ENCODE assay signal across 12 cellular contexts in genomic region chr15:35674873-35675781, GRCh38.
DNase-seq lines count a peak whose midpoint lies in the region; ATAC-seq and TF ChIP-seq lines count a peak whose summit lies in the region.
"Had no signal": no experiment of that assay in that cellular context is flagged by ENCODE, and none has a peak within 500 bp of the region (broad histone marks: within the 10 kb centered on the region; RNA-seq: fewer than 3 reads in every experiment).

No MANE protein-coding gene starts in this region.

- intact Hi-C loops in natural killer cell (cut with micrococcal nuclease) (no loop called here), left colon (cut with DNase I, micrococcal nuclease) (no loop called here)

- in situ Hi-C loops in astrocyte of the spinal cord (cut with HindIII; ENCODE audit: low sequenced_read_pairs): no loop called here

- no peaks in the 10 kb centered on the region for H3K36me3 Mint-ChIP-seq in natural killer cell
- H3K36me3 Mint-ChIP-seq: stimulated activated effector memory CD8-positive, alpha-beta T cell treated with anti-CD3 and anti-CD28 coated beads, Interleukin-12 subunit alpha, Interleukin-12 subunit beta, amount 100 ng/mL, for 72 hours had no signal

- H3K9me3 Mint-ChIP-seq in natural killer cell: no peaks in the 10 kb centered on the region
- H3K9me3 Mint-ChIP-seq: activated naive CD8-positive, alpha-beta T cell treated with anti-CD3 and anti-CD28 coated beads, Interleukin-2, amount 50 U/mL, for 24 hours; stimulated activated effector memory CD8-positive, alpha-beta T cell treated with anti-CD3 and anti-CD28 coated beads, Interleukin-12 subunit alpha, Interleukin-12 subunit beta, amount 100 ng/mL, for 72 hours had no signal

- H3K4me1 Mint-ChIP-seq in natural killer cell: peaks cover 7% of the 10 kb centered on the region in 2 donors

- TF ChIP-seq CTCF in HFF-Myc (IDR thresholded peaks at IDR 0.05; ENCODE audit: low read depth, low read length, missing control alignments) (no peak), astrocyte of the spinal cord (IDR thresholded peaks at IDR 0.05; ENCODE audit: low read depth, low read length) (no peak), natural killer cell (IDR thresholded peaks at IDR 0.05) (no peak)

- no peak overlapping the region for H3K4me3 ChIP-seq in HFF-Myc (replicated peaks; ENCODE audit: low read depth, low read length)
- H3K4me3 ChIP-seq in astrocyte of the spinal cord (ENCODE audit: low read depth, low read length): no peak overlapping the region

- ATAC-seq in GM18907 (IDR thresholded peaks at IDR 0.05; ENCODE audit: unreplicated experiment) (no peak), natural killer cell (no peak), GM21381 (IDR thresholded peaks at IDR 0.05; ENCODE audit: unreplicated experiment) (no peak), left colon (no peak)
- ATAC-seq: activated naive CD8-positive, alpha-beta T cell treated with anti-CD3 and anti-CD28 coated beads, Interleukin-2, amount 50 U/mL, for 24 hours; stimulated activated effector memory CD8-positive, alpha-beta T cell treated with anti-CD3 and anti-CD28 coated beads, Interleukin-12 subunit alpha, Interleukin-12 subunit beta, amount 100 ng/mL, for 72 hours had no signal

- no peak overlapping the region for H3K4me3 Mint-ChIP-seq in natural killer cell
- H3K4me3 Mint-ChIP-seq: activated naive CD8-positive, alpha-beta T cell treated with anti-CD3 and anti-CD28 coated beads, Interleukin-2, amount 50 U/mL, for 24 hours; stimulated activated effector memory CD8-positive, alpha-beta T cell treated with anti-CD3 and anti-CD28 coated beads, Interleukin-12 subunit alpha, Interleukin-12 subunit beta, amount 100 ng/mL, for 72 hours had no signal

- DNase-seq in AG08395 (ENCODE audit: low spot score) (peak; percentile 66), HFF-Myc (ENCODE audit: extremely low read depth, low read depth) (peak; percentile 48), astrocyte of the spinal cord (ENCODE audit: low read depth, low spot score) (peak; percentile 75), iris pigment epithelial cell (ENCODE audit: low read depth) (peak; percentile 81), natural killer cell (no peak), left colon (no peak)
- DNase-seq: activated naive CD8-positive, alpha-beta T cell treated with anti-CD3 and anti-CD28 coated beads, Interleukin-2, amount 50 U/mL, for 24 hours; head of caudate nucleus; posterior cingulate gyrus had no signal

- H3K27ac Mint-ChIP-seq in natural killer cell: no peak overlapping the region
- H3K27ac Mint-ChIP-seq: activated naive CD8-positive, alpha-beta T cell treated with anti-CD3 and anti-CD28 coated beads, Interleukin-2, amount 50 U/mL, for 24 hours; stimulated activated effector memory CD8-positive, alpha-beta T cell treated with anti-CD3 and anti-CD28 coated beads, Interleukin-12 subunit alpha, Interleukin-12 subunit beta, amount 100 ng/mL, for 72 hours had no signal

- H3K27me3 Mint-ChIP-seq in natural killer cell (ENCODE audit: low read depth in 2 of 2): no peaks in the 10 kb centered on the region

Comparison
In these comparisons a context has a peak if more than half of its experiments do, and no peak if none do; other contexts are left out.
1. DNase-seq: peak in AG08395 (single experiment), HFF-Myc (single experiment), astrocyte of the spinal cord (single experiment) and iris pigment epithelial cell (single experiment); none in natural killer cell (single experiment) and left colon (0 of 2).